1 cellular context compared by ENCODE assay signal in genomic region chr2:237085261-237086221, GRCh38.
TF ChIP-seq lines count a peak whose summit lies in the region.

COPS8 (plus strand) TSS chr2:237085889; CDS start chr2:237085965, 76 bp downstream.

TF ChIP-seq in K562, 482 proteins besides CTCF, POLR2A, EP300 and RAD21 (continued from another document):
- TF ChIP-seq, protein P1, sequence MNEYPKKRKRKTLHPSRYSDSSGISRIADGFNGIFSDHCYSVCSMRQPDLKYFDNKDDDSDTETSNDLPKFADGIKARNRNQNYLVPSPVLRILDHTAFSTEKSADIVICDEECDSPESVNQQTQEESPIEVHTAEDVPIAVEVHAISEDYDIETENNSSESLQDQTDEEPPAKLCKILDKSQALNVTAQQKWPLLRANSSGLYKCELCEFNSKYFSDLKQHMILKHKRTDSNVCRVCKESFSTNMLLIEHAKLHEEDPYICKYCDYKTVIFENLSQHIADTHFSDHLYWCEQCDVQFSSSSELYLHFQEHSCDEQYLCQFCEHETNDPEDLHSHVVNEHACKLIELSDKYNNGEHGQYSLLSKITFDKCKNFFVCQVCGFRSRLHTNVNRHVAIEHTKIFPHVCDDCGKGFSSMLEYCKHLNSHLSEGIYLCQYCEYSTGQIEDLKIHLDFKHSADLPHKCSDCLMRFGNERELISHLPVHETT (CRISPR knock-in tag; conservative IDR thresholded peaks at IDR 0.05 in 1 of 2, IDR thresholded peaks at IDR 0.05 in 1 of 2), result peak in 1 of 2 experiments; percentile 81; a peak in 2 of 4 replicates
- peak; percentile 75; the same call in 1 of the 2 replicates for TF ChIP-seq E2F4 (CRISPR knock-in tag; IDR thresholded peaks at IDR 0.05; ENCODE audit: low read depth)
- TF ChIP-seq, protein P2, sequence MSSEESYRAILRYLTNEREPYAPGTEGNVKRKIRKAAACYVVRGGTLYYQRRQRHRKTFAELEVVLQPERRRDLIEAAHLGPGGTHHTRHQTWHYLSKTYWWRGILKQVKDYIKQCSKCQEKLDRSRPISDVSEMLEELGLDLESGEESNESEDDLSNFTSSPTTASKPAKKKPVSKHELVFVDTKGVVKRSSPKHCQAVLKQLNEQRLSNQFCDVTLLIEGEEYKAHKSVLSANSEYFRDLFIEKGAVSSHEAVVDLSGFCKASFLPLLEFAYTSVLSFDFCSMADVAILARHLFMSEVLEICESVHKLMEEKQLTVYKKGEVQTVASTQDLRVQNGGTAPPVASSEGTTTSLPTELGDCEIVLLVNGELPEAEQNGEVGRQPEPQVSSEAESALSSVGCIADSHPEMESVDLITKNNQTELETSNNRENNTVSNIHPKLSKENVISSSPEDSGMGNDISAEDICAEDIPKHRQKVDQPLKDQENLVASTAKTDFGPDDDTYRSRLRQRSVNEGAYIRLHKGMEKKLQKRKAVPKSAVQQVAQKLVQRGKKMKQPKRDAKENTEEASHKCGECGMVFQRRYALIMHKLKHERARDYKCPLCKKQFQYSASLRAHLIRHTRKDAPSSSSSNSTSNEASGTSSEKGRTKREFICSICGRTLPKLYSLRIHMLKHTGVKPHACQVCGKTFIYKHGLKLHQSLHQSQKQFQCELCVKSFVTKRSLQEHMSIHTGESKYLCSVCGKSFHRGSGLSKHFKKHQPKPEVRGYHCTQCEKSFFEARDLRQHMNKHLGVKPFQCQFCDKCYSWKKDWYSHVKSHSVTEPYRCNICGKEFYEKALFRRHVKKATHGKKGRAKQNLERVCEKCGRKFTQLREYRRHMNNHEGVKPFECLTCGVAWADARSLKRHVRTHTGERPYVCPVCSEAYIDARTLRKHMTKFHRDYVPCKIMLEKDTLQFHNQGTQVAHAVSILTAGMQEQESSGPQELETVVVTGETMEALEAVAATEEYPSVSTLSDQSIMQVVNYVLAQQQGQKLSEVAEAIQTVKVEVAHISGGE (CRISPR knock-in tag; IDR thresholded peaks at IDR 0.05), result peak in 1 of 3 experiments; percentile 47; a peak in 3 of 6 replicates
- peak; percentile 86 for TF ChIP-seq DIDO1 (tag; IDR thresholded peaks at IDR 0.05; ENCODE audit: low read depth)
- TF ChIP-seq PML (IDR thresholded peaks at IDR 0.05; ENCODE audit: low read length), result peak; percentile 55; the same call in 1 of the 2 replicates
- TF ChIP-seq C11orf30 (IDR thresholded peaks at IDR 0.05; ENCODE audit: low read depth), result peak; percentile 98
- peak; percentile 100 for TF ChIP-seq SMAD4 (CRISPR knock-in tag; conservative IDR thresholded peaks at IDR 0.05)
- TF ChIP-seq CREB1 (IDR thresholded peaks at IDR 0.05), result peak; percentile 99
- peak; percentile 99 for TF ChIP-seq CREB1 (CRISPR knock-in tag; IDR thresholded peaks at IDR 0.05)
- peak; percentile 37 to 66; a peak in 2 of 4 replicates for TF ChIP-seq FOXK2 (conservative IDR thresholded peaks at IDR 0.05 in 1 of 2, IDR thresholded peaks at IDR 0.05 in 1 of 2; ENCODE audit: low read depth in 2 of 2)
- TF ChIP-seq ZNF699 (CRISPR knock-in tag; IDR thresholded peaks at IDR 0.05; ENCODE audit: insufficient replicate concordance), result no peak
- TF ChIP-seq ELF1 (tag; IDR thresholded peaks at IDR 0.05), result peak; percentile 35; the same call in 1 of the 2 replicates
- TF ChIP-seq POLR2B (IDR thresholded peaks at IDR 0.05; ENCODE audit: low read depth, partially characterized antibody), result peak; percentile 54
- peak; percentile 83 for TF ChIP-seq SNIP1 (IDR thresholded peaks at IDR 0.05; ENCODE audit: low read depth)
- TF ChIP-seq ZKSCAN8 (CRISPR knock-in tag; IDR thresholded peaks at IDR 0.05), result peak; percentile 53; the same call in 1 of the 2 replicates
- TF ChIP-seq PHF8 (IDR thresholded peaks at IDR 0.05; ENCODE audit: borderline replicate concordance, low read length), result peak; percentile 87
- no peak for TF ChIP-seq CBX8 (IDR thresholded peaks at IDR 0.05; ENCODE audit: borderline replicate concordance, extremely low read depth, low read depth, low read length, poor library complexity, severe bottlenecking)
- peak; percentile 91 for TF ChIP-seq RBBP5 (IDR thresholded peaks at IDR 0.05; ENCODE audit: borderline replicate concordance, insufficient read depth, low read length, poor library complexity, severe bottlenecking)
- TF ChIP-seq MTA1 (IDR thresholded peaks at IDR 0.05; ENCODE audit: borderline replicate concordance), result peak; percentile 99
- peak; percentile 100 for TF ChIP-seq CREM (IDR thresholded peaks at IDR 0.05; ENCODE audit: low read depth)
- TF ChIP-seq POLR2H (tag; IDR thresholded peaks at IDR 0.05; ENCODE audit: low read depth), result peak; percentile 41; the same call in 1 of the 2 replicates
- TF ChIP-seq CBX5 (IDR thresholded peaks at IDR 0.05; ENCODE audit: borderline replicate concordance, low read depth), result no peak
- TF ChIP-seq MYNN (IDR thresholded peaks at IDR 0.05), result no peak
- TF ChIP-seq MYNN (CRISPR knock-in tag; IDR thresholded peaks at IDR 0.05), result no peak
- TF ChIP-seq BCL6 (CRISPR knock-in tag; IDR thresholded peaks at IDR 0.05), result no peak
- TF ChIP-seq, protein P3, sequence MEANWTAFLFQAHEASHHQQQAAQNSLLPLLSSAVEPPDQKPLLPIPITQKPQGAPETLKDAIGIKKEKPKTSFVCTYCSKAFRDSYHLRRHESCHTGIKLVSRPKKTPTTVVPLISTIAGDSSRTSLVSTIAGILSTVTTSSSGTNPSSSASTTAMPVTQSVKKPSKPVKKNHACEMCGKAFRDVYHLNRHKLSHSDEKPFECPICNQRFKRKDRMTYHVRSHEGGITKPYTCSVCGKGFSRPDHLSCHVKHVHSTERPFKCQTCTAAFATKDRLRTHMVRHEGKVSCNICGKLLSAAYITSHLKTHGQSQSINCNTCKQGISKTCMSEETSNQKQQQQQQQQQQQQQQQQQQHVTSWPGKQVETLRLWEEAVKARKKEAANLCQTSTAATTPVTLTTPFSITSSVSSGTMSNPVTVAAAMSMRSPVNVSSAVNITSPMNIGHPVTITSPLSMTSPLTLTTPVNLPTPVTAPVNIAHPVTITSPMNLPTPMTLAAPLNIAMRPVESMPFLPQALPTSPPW (CRISPR knock-in tag; IDR thresholded peaks at IDR 0.05), result peak; percentile 42; the same call in 1 of the 2 replicates
- TF ChIP-seq TAF7 (tag; IDR thresholded peaks at IDR 0.05), result no peak
- no peak for TF ChIP-seq NR2C1 (IDR thresholded peaks at IDR 0.05)
- 0 out of 2 replicates have a peak, but pooled peaks have one; percentile 27 for TF ChIP-seq NR2C1 (tag; IDR thresholded peaks at IDR 0.05)
- no peak for TF ChIP-seq SNRNP70 (optimal IDR thresholded peaks at IDR 0.05; ENCODE audit: low read depth, low read length)
- TF ChIP-seq TAF9B (IDR thresholded peaks at IDR 0.05; ENCODE audit: partially characterized antibody), result peak; percentile 65
- peak; percentile 10; the same call in 1 of the 2 replicates for TF ChIP-seq MTA3 (IDR thresholded peaks at IDR 0.05; ENCODE audit: borderline replicate concordance)
- TF ChIP-seq ATF1 (CRISPR knock-in tag; IDR thresholded peaks at IDR 0.05), result peak; percentile 94
- peak; percentile 99 for TF ChIP-seq ATF1 (tag; IDR thresholded peaks at IDR 0.05)
- peak; percentile 24 for TF ChIP-seq EGR1 (conservative IDR thresholded peaks at IDR 0.05)
- peak; percentile 43 to 78 for TF ChIP-seq MAZ (CRISPR knock-in tag; conservative IDR thresholded peaks at IDR 0.05 in 1 of 2, IDR thresholded peaks at IDR 0.05 in 1 of 2)
- peak; percentile 86 for TF ChIP-seq POLR2AphosphoS5 (IDR thresholded peaks at IDR 0.05; ENCODE audit: control insufficient read depth, insufficient read depth, low read depth, low read length)
- TF ChIP-seq, protein P4, sequence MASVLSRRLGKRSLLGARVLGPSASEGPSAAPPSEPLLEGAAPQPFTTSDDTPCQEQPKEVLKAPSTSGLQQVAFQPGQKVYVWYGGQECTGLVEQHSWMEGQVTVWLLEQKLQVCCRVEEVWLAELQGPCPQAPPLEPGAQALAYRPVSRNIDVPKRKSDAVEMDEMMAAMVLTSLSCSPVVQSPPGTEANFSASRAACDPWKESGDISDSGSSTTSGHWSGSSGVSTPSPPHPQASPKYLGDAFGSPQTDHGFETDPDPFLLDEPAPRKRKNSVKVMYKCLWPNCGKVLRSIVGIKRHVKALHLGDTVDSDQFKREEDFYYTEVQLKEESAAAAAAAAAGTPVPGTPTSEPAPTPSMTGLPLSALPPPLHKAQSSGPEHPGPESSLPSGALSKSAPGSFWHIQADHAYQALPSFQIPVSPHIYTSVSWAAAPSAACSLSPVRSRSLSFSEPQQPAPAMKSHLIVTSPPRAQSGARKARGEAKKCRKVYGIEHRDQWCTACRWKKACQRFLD (CRISPR knock-in tag; IDR thresholded peaks at IDR 0.05), result 0 out of 2 replicates have a peak, but pooled peaks have one; percentile 40
- TF ChIP-seq GABPB1 (CRISPR knock-in tag; IDR thresholded peaks at IDR 0.05), result peak; percentile 96
- TF ChIP-seq, protein P5, sequence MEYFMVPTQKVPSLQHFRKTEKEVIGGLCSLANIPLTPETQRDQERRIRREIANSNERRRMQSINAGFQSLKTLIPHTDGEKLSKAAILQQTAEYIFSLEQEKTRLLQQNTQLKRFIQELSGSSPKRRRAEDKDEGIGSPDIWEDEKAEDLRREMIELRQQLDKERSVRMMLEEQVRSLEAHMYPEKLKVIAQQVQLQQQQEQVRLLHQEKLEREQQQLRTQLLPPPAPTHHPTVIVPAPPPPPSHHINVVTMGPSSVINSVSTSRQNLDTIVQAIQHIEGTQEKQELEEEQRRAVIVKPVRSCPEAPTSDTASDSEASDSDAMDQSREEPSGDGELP (CRISPR knock-in tag; IDR thresholded peaks at IDR 0.05; ENCODE audit: borderline replicate concordance), result peak; percentile 86
- peak; percentile 91 for TF ChIP-seq RBFOX2 (IDR thresholded peaks at IDR 0.05; ENCODE audit: low read depth, low read length)
- peak; percentile 43 for TF ChIP-seq FIP1L1 (IDR thresholded peaks at IDR 0.05; ENCODE audit: low read depth, low read length, poor library complexity, severe bottlenecking)
- peak; percentile 59 for TF ChIP-seq EP400 (IDR thresholded peaks at IDR 0.05)
- TF ChIP-seq SAFB2 (IDR thresholded peaks at IDR 0.05; ENCODE audit: borderline replicate concordance, low read depth, low read length, severe bottlenecking), result no peak
TF ChIP-seq in K562: peak in this region for 109.
